Comparison of ENCODE assay signal across 19 cellular contexts in the genomic region with DNA sequence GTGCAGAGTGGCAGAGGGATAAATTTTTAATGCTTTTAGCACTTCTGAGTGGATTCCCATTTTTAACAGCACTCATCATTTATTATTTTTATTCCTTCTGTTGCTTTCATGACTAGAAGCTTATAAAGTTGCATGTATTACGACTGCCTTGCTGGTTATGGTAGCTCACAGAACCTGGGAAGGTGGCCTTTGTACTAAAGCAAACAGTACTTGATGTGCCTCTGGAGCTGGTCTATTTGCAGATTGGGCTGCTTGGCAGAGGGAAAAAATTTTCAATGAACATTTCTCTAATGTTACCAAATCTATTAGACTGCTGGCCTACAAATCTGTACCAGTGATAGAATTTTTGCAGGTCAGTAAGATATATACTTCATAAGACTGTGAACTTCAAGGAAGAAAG.
"Had no signal": no experiment of that assay in that cellular context is flagged by ENCODE, and none has a peak within 500 bp of the region (broad histone marks: within the 10 kb centered on the region; RNA-seq: fewer than 3 reads in every experiment).

No MANE protein-coding gene starts in this region.

- ATAC-seq: effector memory CD8-positive, alpha-beta T cell; mucosa of descending colon; natural killer cell treated with Interleukin-12 subunit alpha and Interleukin-12 subunit beta and Interleukin-15 and Interleukin-18, amount 100 ng/mL, for 72 hours; sciatic nerve; stimulated activated memory B cell treated with anti-CD40 and anti-IgM and Interleukin-4, amounts not matched to agents 10 μg/mL and 1 μg/mL and 100 μg/mL, for 72 hours; stimulated activated naive CD8-positive, alpha-beta T cell treated with anti-CD3 and anti-CD28 coated beads, Interleukin-15, Interleukin-2, amounts not matched to agents 100 U/mL and 50 U/mL, for 24 hours had no signal

- H3K9ac ChIP-seq: neural progenitor cell, parathyroid adenoma had no signal

- H3K4me1 ChIP-seq: esophagus squamous epithelium, parathyroid adenoma, testis, tibial artery had no signal

- H3K4me3 ChIP-seq: esophagus squamous epithelium, mucosa of descending colon, neural progenitor cell, testis, tibial artery had no signal

- H3K9me3 ChIP-seq: esophagus squamous epithelium, mucosa of descending colon, testis, tibial artery had no signal

- H3K27ac ChIP-seq: esophagus squamous epithelium, neural progenitor cell, parathyroid adenoma, testis, tibial artery had no signal

- DNase-seq: cortex of kidney; effector memory CD8-positive, alpha-beta T cell; erythroblast; esophagus squamous epithelium; foreskin melanocyte; mesenchymal stem cell; mucosa of descending colon; naive B cell; stimulated activated CD4-positive, alpha-beta T cell treated with anti-CD3 and anti-CD28 coated beads, Interleukin-2, amount 100 ng/mL, for 24 hours; stimulated activated CD4-positive, alpha-beta T cell treated with anti-CD3 and anti-CD28 coated beads, Interleukin-4, amount 100 ng/mL, for 4 hours; stimulated activated naive CD8-positive, alpha-beta T cell treated with anti-CD3 and anti-CD28 coated beads, Interleukin-15, Interleukin-2, amounts not matched to agents 100 U/mL and 50 U/mL, for 24 hours; substantia nigra; testis; tibial artery had no signal

- H3K27me3 ChIP-seq: esophagus squamous epithelium, neural progenitor cell, testis, tibial artery had no signal

- H3K36me3 ChIP-seq: esophagus squamous epithelium, neural progenitor cell, tibial artery had no signal
